In the genomic region with DNA sequence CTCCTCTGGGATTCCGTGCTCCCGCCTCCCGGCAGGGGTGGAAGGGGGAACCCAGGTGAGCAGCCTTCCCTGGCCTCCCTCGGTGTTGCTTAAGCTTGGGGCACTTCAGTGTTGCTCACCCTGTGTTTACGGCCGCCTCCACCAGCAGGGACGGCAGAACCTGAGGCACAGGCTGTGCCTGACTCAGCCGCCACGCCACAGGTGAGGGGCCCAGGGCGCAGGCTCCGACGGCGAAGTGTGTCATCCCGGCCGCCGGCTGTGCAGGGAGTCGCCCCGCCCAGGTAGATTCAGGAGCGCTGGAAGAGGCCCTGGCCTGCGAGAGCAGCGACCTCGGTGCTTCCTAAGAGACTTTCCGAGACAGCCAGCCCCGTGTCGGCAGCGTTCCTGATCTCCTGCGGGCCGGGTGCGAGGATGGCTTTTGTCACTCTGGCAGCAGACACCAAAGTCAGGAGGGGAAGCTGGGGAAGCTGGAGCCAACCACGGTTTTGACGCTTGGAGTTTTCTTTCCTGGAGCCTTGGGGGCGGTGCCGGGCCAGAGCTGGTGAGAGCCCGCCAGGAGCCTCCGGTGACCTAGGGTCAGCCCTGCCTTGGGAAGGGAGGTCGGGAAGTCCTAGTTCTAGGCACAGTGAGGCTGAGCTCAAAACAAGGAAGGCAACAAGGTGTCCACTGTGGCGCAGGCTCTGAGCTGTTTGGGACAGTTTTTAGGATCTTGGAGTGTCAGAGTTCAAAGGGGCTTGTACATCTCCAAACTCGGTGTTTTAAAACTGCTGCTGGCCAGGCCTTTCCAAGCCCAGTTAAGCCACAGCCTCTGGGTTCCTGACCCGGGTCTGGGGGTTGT, we compare ENCODE assay signal across 1 cellular context.
TF ChIP-seq lines count a peak whose summit lies in the region.

No MANE protein-coding gene starts in this region.

TF ChIP-seq in HepG2, 621 proteins besides CTCF, POLR2A, EP300 and RAD21 (continued from another document and continues in another):
- TF ChIP-seq, protein P1, sequence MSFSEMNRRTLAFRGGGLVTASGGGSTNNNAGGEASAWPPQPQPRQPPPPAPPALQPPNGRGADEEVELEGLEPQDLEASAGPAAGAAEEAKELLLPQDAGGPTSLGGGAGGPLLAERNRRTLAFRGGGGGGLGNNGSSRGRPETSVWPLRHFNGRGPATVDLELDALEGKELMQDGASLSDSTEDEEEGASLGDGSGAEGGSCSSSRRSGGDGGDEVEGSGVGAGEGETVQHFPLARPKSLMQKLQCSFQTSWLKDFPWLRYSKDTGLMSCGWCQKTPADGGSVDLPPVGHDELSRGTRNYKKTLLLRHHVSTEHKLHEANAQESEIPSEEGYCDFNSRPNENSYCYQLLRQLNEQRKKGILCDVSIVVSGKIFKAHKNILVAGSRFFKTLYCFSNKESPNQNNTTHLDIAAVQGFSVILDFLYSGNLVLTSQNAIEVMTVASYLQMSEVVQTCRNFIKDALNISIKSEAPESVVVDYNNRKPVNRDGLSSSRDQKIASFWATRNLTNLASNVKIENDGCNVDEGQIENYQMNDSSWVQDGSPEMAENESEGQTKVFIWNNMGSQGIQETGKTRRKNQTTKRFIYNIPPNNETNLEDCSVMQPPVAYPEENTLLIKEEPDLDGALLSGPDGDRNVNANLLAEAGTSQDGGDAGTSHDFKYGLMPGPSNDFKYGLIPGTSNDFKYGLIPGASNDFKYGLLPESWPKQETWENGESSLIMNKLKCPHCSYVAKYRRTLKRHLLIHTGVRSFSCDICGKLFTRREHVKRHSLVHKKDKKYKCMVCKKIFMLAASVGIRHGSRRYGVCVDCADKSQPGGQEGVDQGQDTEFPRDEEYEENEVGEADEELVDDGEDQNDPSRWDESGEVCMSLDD (CRISPR knock-in tag; IDR thresholded peaks at IDR 0.05; ENCODE audit: borderline replicate concordance) = no peak
- TF ChIP-seq ZNF572 (CRISPR knock-in tag; IDR thresholded peaks at IDR 0.05) (no peak), HNF4A (CRISPR knock-in tag; IDR thresholded peaks at IDR 0.05) (0 out of 2 replicates have a peak, but pooled peaks have one; percentile 21), GTF2F1 (IDR thresholded peaks at IDR 0.05; ENCODE audit: low read length) (no peak), ZNF713 (CRISPR knock-in tag; IDR thresholded peaks at IDR 0.05) (no peak; the same call in 1 of the 2 replicates), IKZF4 (CRISPR knock-in tag; IDR thresholded peaks at IDR 0.05; ENCODE audit: borderline replicate concordance, low read depth, not compliant biosample characterization) (no peak), ZNF180 (CRISPR knock-in tag; IDR thresholded peaks at IDR 0.05; ENCODE audit: borderline replicate concordance, low read depth) (no peak), RBM22 (optimal IDR thresholded peaks at IDR 0.05; ENCODE audit: low read length) (peak; percentile 13), PHF5A (CRISPR knock-in tag; IDR thresholded peaks at IDR 0.05; ENCODE audit: low read depth, unreplicated experiment) (no peak), SRSF1 (optimal IDR thresholded peaks at IDR 0.05; ENCODE audit: low read depth, low read length) (no peak), ZBTB1 (CRISPR knock-in tag; IDR thresholded peaks at IDR 0.05; ENCODE audit: borderline replicate concordance) (no peak), ZNF598 (CRISPR knock-in tag; IDR thresholded peaks at IDR 0.05; ENCODE audit: borderline replicate concordance) (no peak), HDAC2 (CRISPR knock-in tag; IDR thresholded peaks at IDR 0.05) (peak; percentile 63), MBNL3 (CRISPR knock-in tag; conservative IDR thresholded peaks at IDR 0.05) (no peak), ETV6 (CRISPR knock-in tag; conservative IDR thresholded peaks at IDR 0.05) (no peak), IRF2 (CRISPR knock-in tag; IDR thresholded peaks at IDR 0.05) (peak; percentile 46; the same call in 1 of the 2 replicates), SCMH1 (CRISPR knock-in tag; IDR thresholded peaks at IDR 0.05; ENCODE audit: borderline replicate concordance) (no peak), FLYWCH1 (CRISPR knock-in tag; IDR thresholded peaks at IDR 0.05) (no peak), ZSCAN29 (CRISPR knock-in tag; conservative IDR thresholded peaks at IDR 0.05) (no peak), ZSCAN31 (CRISPR knock-in tag; IDR thresholded peaks at IDR 0.05; ENCODE audit: low read depth) (no peak), NFATC3 (CRISPR knock-in tag; IDR thresholded peaks at IDR 0.05) (peak; percentile 88; the same call in 1 of the 2 replicates), BHLHE40 (IDR thresholded peaks at IDR 0.05; ENCODE audit: low read length) (no peak), ZFP90 (CRISPR knock-in tag; IDR thresholded peaks at IDR 0.05; ENCODE audit: borderline replicate concordance) (no peak), TCF7L2 (IDR thresholded peaks at IDR 0.05; ENCODE audit: low read depth, low read length) (no peak), MXD4 (CRISPR knock-in tag; IDR thresholded peaks at IDR 0.05) (no peak; the same call in 1 of the 2 replicates), ZNF558 (CRISPR knock-in tag; IDR thresholded peaks at IDR 0.05; ENCODE audit: borderline replicate concordance) (no peak), ZNF205 (CRISPR knock-in tag; IDR thresholded peaks at IDR 0.05) (no peak; the same call in 1 of the 2 replicates), RFXAP (CRISPR knock-in tag; IDR thresholded peaks at IDR 0.05; ENCODE audit: borderline replicate concordance) (no peak), SAP130 (CRISPR knock-in tag; IDR thresholded peaks at IDR 0.05; ENCODE audit: low read depth) (peak; percentile 95), ZNF660 (CRISPR knock-in tag; IDR thresholded peaks at IDR 0.05; ENCODE audit: borderline replicate concordance, low read depth) (no peak), MTF2 (CRISPR knock-in tag; IDR thresholded peaks at IDR 0.05; ENCODE audit: borderline replicate concordance) (0 out of 2 replicates have a peak, but pooled peaks have one; percentile 75), HMG20A (CRISPR knock-in tag; IDR thresholded peaks at IDR 0.05; ENCODE audit: borderline replicate concordance) (no peak; the same call in 1 of the 2 replicates), ZKSCAN8 (CRISPR knock-in tag; IDR thresholded peaks at IDR 0.05; ENCODE audit: borderline replicate concordance) (peak; percentile 30; the same call in 1 of the 2 replicates), SALL2 (CRISPR knock-in tag; IDR thresholded peaks at IDR 0.05) (no peak; the same call in 1 of the 2 replicates), HNRNPK (IDR thresholded peaks at IDR 0.05; ENCODE audit: low read depth, low read length, poor library complexity, severe bottlenecking) (no peak), U2AF2 (IDR thresholded peaks at IDR 0.05; ENCODE audit: low read depth, low read length) (no peak), KAT2B (IDR thresholded peaks at IDR 0.05; ENCODE audit: borderline replicate concordance, low read depth, low read length) (no peak), STAG1 (CRISPR knock-in tag; IDR thresholded peaks at IDR 0.05) (no peak), NFIC (IDR thresholded peaks at IDR 0.05; ENCODE audit: low read length) (no peak), AKAP8 (CRISPR knock-in tag; IDR thresholded peaks at IDR 0.05) (peak; percentile 65; the same call in 1 of the 2 replicates), MEIS2 (CRISPR knock-in tag; IDR thresholded peaks at IDR 0.05) (0 out of 2 replicates have a peak, but pooled peaks have one; percentile 40), CREM (IDR thresholded peaks at IDR 0.05) (no peak; the same call in 1 of the 2 replicates), CREM (CRISPR knock-in tag; IDR thresholded peaks at IDR 0.05) (no peak), ZNF552 (CRISPR knock-in tag; IDR thresholded peaks at IDR 0.05; ENCODE audit: borderline replicate concordance) (no peak), ZNF556 (CRISPR knock-in tag; IDR thresholded peaks at IDR 0.05; ENCODE audit: borderline replicate concordance) (no peak), SMYD3 (CRISPR knock-in tag; IDR thresholded peaks at IDR 0.05) (no peak), ZNF484 (CRISPR knock-in tag; IDR thresholded peaks at IDR 0.05; ENCODE audit: borderline replicate concordance, low read depth) (no peak), PAWR (CRISPR knock-in tag; IDR thresholded peaks at IDR 0.05; ENCODE audit: borderline replicate concordance) (0 out of 2 replicates have a peak, but pooled peaks have one; percentile 38), HNRNPLL (IDR thresholded peaks at IDR 0.05; ENCODE audit: low read depth, low read length, poor library complexity, severe bottlenecking) (peak; percentile 73), ZNF720 (CRISPR knock-in tag; IDR thresholded peaks at IDR 0.05) (no peak), ATAD3A (CRISPR knock-in tag; IDR thresholded peaks at IDR 0.05) (no peak), RARA (CRISPR knock-in tag; IDR thresholded peaks at IDR 0.05) (no peak; the same call in 1 of the 2 replicates), SP1 (IDR thresholded peaks at IDR 0.05) (no peak), SP1 (CRISPR knock-in tag; IDR thresholded peaks at IDR 0.05) (peak; percentile 40; the same call in 1 of the 2 replicates), ZSCAN12 (CRISPR knock-in tag; IDR thresholded peaks at IDR 0.05) (no peak), SOX5 (CRISPR knock-in tag; IDR thresholded peaks at IDR 0.05; ENCODE audit: borderline replicate concordance) (0 out of 2 replicates have a peak, but pooled peaks have one; percentile 28), FOXJ3 (CRISPR knock-in tag; IDR thresholded peaks at IDR 0.05; ENCODE audit: borderline replicate concordance) (no peak), ISX (CRISPR knock-in tag; conservative IDR thresholded peaks at IDR 0.05) (no peak), FOXA3 (CRISPR knock-in tag; IDR thresholded peaks at IDR 0.05) (peak; percentile 39; the same call in 1 of the 2 replicates), U2AF1 (optimal IDR thresholded peaks at IDR 0.05; ENCODE audit: low read depth, low read length) (peak; percentile 59), ZNF543 (CRISPR knock-in tag; IDR thresholded peaks at IDR 0.05) (no peak), ZKSCAN1 (IDR thresholded peaks at IDR 0.05; ENCODE audit: low read length) (no peak), MYNN (CRISPR knock-in tag; IDR thresholded peaks at IDR 0.05; ENCODE audit: low read depth) (no peak; the same call in 1 of the 2 replicates), SKI (IDR thresholded peaks at IDR 0.05; ENCODE audit: partially characterized antibody) (no peak)
- TF ChIP-seq, protein P2, sequence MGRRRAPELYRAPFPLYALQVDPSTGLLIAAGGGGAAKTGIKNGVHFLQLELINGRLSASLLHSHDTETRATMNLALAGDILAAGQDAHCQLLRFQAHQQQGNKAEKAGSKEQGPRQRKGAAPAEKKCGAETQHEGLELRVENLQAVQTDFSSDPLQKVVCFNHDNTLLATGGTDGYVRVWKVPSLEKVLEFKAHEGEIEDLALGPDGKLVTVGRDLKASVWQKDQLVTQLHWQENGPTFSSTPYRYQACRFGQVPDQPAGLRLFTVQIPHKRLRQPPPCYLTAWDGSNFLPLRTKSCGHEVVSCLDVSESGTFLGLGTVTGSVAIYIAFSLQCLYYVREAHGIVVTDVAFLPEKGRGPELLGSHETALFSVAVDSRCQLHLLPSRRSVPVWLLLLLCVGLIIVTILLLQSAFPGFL (CRISPR knock-in tag; IDR thresholded peaks at IDR 0.05) = no peak
- TF ChIP-seq, protein P3, sequence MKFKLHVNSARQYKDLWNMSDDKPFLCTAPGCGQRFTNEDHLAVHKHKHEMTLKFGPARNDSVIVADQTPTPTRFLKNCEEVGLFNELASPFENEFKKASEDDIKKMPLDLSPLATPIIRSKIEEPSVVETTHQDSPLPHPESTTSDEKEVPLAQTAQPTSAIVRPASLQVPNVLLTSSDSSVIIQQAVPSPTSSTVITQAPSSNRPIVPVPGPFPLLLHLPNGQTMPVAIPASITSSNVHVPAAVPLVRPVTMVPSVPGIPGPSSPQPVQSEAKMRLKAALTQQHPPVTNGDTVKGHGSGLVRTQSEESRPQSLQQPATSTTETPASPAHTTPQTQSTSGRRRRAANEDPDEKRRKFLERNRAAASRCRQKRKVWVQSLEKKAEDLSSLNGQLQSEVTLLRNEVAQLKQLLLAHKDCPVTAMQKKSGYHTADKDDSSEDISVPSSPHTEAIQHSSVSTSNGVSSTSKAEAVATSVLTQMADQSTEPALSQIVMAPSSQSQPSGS (CRISPR knock-in tag; IDR thresholded peaks at IDR 0.05) = 0 out of 2 replicates have a peak, but pooled peaks have one; percentile 1
- TF ChIP-seq, protein P4, sequence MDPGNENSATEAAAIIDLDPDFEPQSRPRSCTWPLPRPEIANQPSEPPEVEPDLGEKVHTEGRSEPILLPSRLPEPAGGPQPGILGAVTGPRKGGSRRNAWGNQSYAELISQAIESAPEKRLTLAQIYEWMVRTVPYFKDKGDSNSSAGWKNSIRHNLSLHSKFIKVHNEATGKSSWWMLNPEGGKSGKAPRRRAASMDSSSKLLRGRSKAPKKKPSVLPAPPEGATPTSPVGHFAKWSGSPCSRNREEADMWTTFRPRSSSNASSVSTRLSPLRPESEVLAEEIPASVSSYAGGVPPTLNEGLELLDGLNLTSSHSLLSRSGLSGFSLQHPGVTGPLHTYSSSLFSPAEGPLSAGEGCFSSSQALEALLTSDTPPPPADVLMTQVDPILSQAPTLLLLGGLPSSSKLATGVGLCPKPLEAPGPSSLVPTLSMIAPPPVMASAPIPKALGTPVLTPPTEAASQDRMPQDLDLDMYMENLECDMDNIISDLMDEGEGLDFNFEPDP (CRISPR knock-in tag; conservative IDR thresholded peaks at IDR 0.05) = no peak
- TF ChIP-seq, protein P5, sequence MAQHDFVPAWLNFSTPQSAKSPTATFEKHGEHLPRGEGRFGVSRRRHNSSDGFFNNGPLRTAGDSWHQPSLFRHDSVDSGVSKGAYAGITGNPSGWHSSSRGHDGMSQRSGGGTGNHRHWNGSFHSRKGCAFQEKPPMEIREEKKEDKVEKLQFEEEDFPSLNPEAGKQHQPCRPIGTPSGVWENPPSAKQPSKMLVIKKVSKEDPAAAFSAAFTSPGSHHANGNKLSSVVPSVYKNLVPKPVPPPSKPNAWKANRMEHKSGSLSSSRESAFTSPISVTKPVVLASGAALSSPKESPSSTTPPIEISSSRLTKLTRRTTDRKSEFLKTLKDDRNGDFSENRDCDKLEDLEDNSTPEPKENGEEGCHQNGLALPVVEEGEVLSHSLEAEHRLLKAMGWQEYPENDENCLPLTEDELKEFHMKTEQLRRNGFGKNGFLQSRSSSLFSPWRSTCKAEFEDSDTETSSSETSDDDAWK (CRISPR knock-in tag; IDR thresholded peaks at IDR 0.05) = no peak
- TF ChIP-seq, protein P6, sequence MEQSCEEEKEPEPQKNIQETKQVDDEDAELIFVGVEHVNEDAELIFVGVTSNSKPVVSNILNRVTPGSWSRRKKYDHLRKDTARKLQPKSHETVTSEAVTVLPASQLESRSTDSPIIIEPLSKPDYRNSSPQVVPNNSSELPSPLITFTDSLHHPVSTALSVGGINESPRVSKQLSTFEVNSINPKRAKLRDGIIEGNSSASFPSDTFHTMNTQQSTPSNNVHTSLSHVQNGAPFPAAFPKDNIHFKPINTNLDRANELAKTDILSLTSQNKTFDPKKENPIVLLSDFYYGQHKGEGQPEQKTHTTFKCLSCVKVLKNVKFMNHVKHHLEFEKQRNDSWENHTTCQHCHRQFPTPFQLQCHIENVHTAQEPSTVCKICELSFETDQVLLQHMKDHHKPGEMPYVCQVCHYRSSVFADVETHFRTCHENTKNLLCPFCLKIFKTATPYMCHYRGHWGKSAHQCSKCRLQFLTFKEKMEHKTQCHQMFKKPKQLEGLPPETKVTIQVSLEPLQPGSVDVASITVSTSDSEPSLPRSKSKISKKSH (CRISPR knock-in tag; IDR thresholded peaks at IDR 0.05; ENCODE audit: borderline replicate concordance) = no peak; the same call in 1 of the 2 replicates
- TF ChIP-seq, protein P7, sequence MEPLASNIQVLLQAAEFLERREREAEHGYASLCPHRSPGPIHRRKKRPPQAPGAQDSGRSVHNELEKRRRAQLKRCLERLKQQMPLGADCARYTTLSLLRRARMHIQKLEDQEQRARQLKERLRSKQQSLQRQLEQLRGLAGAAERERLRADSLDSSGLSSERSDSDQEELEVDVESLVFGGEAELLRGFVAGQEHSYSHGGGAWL (CRISPR knock-in tag; IDR thresholded peaks at IDR 0.05) = peak; percentile 53; the same call in 1 of the 2 replicates
